ENCODE assay signal across 8 cellular contexts in the genomic region with DNA sequence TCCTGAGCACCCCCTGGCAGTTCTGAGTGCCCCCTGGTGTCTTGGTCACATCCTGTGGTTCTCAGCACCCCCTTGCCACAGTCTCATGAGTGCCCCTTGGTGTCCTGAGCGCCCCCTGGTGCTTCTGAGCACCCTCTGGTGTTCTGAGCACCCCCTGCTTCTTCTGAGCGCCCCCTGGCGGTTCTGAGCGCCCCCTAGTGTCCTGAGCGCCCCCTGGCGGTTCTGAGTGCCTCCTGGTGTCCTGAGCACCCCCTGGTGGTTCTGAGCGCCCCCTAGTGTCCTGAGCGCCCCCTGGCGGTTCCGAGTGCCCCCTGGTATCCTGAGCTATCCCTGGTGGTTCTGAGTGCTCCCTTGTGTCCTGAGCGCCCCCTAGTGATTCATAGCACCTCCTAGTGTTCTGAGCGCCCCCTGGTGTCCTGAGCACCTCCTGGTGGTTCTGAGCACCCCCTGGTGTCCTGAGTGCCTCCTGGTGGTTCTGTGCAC.
DNase-seq lines count a peak whose midpoint lies in the region; ATAC-seq and TF ChIP-seq lines count a peak whose summit lies in the region.
"Not testable (repeated sequence)": the region's sequence is repeated elsewhere in the genome, so short reads cannot be mapped to it uniquely, and the experiment has no call there.

No MANE protein-coding gene starts in this region.

- not testable (repeated sequence) for H3K4me1 ChIP-seq in KMS-11 (ENCODE audit: low read depth, poor library complexity, severe bottlenecking)

- not testable (repeated sequence) for H3K4me2 ChIP-seq in KMS-11

- H3K36me3 ChIP-seq in KMS-11 (ENCODE audit: insufficient read depth), result not testable (repeated sequence)

- H2AFZ ChIP-seq in KMS-11 (ENCODE audit: low read depth), result not testable (repeated sequence)

- H3K9me3 Mint-ChIP-seq in stimulated activated effector memory CD8-positive, alpha-beta T cell treated with anti-CD3 and anti-CD28 coated beads, Interleukin-12 subunit alpha, Interleukin-12 subunit beta, amount 100 ng/mL, for 72 hours, result not testable (repeated sequence)

- not testable (repeated sequence) for H4K20me1 ChIP-seq in KMS-11 (ENCODE audit: insufficient read depth)

- H3K79me2 ChIP-seq in KMS-11 (ENCODE audit: insufficient read depth, low read depth), result not testable (repeated sequence)

- H3K27me3 ChIP-seq in KMS-11 (ENCODE audit: insufficient read depth, low read depth), result not testable (repeated sequence)

- DNase-seq in DMS53 (lab: John Stamatoyannopoulos, UW) (peak; percentile 21), activated T-cell treated with anti-CD3 and anti-CD28 coated beads for 48 hours (ENCODE audit: low read depth) (peak; percentile 76)
- peak; percentile 34 for DNase-seq in effector CD8-positive, alpha-beta T cell (lab: John Stamatoyannopoulos, UW)
- peak; percentile 43 to 88 for DNase-seq in stimulated activated effector memory CD8-positive, alpha-beta T cell treated with anti-CD3 and anti-CD28 coated beads, Interleukin-12 subunit alpha, Interleukin-12 subunit beta, amount 100 ng/mL, for 72 hours (ENCODE audit: low spot score in 2 of 2)

- not testable (repeated sequence) for H3K4me3 ChIP-seq in KMS-11 (IDR thresholded peaks at IDR 0.05; ENCODE audit: insufficient read depth, low read depth, low read length)

- TF ChIP-seq CTCF in KMS-11 (conservative IDR thresholded peaks at IDR 0.05; ENCODE audit: low read depth, low read length), result 0 out of 2 replicates have a peak, but pooled peaks have one; percentile 9

- ATAC-seq in GM18873 (IDR thresholded peaks at IDR 0.05; ENCODE audit: low FRiP score, unreplicated experiment) (peak; percentile 14), GM21515 (IDR thresholded peaks at IDR 0.05; ENCODE audit: unreplicated experiment) (peak; percentile 51), HG03039 (IDR thresholded peaks at IDR 0.05; ENCODE audit: unreplicated experiment) (peak; percentile 42)
- peak; percentile 65 for ATAC-seq in stimulated activated effector memory CD8-positive, alpha-beta T cell treated with anti-CD3 and anti-CD28 coated beads, Interleukin-12 subunit alpha, Interleukin-12 subunit beta, amount 100 ng/mL, for 72 hours

- H3K36me3 Mint-ChIP-seq in stimulated activated effector memory CD8-positive, alpha-beta T cell treated with anti-CD3 and anti-CD28 coated beads, Interleukin-12 subunit alpha, Interleukin-12 subunit beta, amount 100 ng/mL, for 72 hours, result peaks cover 14% of the 10 kb centered on the region

- peak overlapping the region; percentile 56 for H3K27ac Mint-ChIP-seq in stimulated activated effector memory CD8-positive, alpha-beta T cell treated with anti-CD3 and anti-CD28 coated beads, Interleukin-12 subunit alpha, Interleukin-12 subunit beta, amount 100 ng/mL, for 72 hours

- H3K4me1 Mint-ChIP-seq in stimulated activated effector memory CD8-positive, alpha-beta T cell treated with anti-CD3 and anti-CD28 coated beads, Interleukin-12 subunit alpha, Interleukin-12 subunit beta, amount 100 ng/mL, for 72 hours, result peaks cover 50% of the 10 kb centered on the region

- not testable (repeated sequence) for H3K4me3 Mint-ChIP-seq in stimulated activated effector memory CD8-positive, alpha-beta T cell treated with anti-CD3 and anti-CD28 coated beads, Interleukin-12 subunit alpha, Interleukin-12 subunit beta, amount 100 ng/mL, for 72 hours

- not testable (repeated sequence) for H3K9ac ChIP-seq in KMS-11

- H3K27ac ChIP-seq in KMS-11, result not testable (repeated sequence)

Comparison
In these comparisons a context has a peak if more than half of its experiments do, and no peak if none do; other contexts are left out.
1. DNase-seq: peak in every context shown above with its lines; median percentile 76 in activated T-cell treated with anti-CD3 and anti-CD28 coated beads for 48 hours; 66 in stimulated activated effector memory CD8-positive, alpha-beta T cell treated with anti-CD3 and anti-CD28 coated beads, Interleukin-12 subunit alpha, Interleukin-12 subunit beta, amount 100 ng/mL, for 72 hours; 34 in effector CD8-positive, alpha-beta T cell; 21 in DMS53.
2. ATAC-seq: peak in every context shown above with its lines; median percentile 65 in stimulated activated effector memory CD8-positive, alpha-beta T cell treated with anti-CD3 and anti-CD28 coated beads, Interleukin-12 subunit alpha, Interleukin-12 subunit beta, amount 100 ng/mL, for 72 hours; 51 in GM21515; 42 in HG03039; 14 in GM18873.